9 cellular contexts compared by ENCODE assay signal in the genomic region with DNA sequence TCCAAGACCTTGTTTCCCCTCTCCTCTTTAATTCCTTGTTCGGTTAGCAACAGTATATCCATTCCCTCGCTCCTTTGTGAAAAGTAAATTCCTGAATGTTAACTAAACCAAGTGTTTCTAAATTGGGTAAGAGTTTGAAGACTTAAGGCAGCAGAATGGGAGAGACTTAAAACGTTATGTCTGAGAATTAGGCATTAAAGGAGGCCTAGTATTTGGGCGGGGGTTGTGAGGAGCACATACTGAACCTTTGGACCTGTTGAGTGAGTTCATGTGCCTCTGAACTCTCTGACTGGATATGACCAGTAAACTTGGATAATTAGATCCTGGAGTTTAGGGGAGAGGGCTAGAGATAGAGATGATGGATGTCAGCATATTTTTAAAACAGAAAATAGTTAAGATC. TPM values are rescaled to one million over a fixed set of nuclear protein-coding genes. Genes with fewer than 3 reads are reported as not detected.
DNase-seq lines count a peak whose midpoint lies in the region; ATAC-seq, FAIRE-seq and TF ChIP-seq lines count a peak whose summit lies in the region.
"Had no signal": no experiment of that assay in that cellular context is flagged by ENCODE, and none has a peak within 500 bp of the region (broad histone marks: within the 10 kb centered on the region; RNA-seq: fewer than 3 reads in every experiment).

No MANE protein-coding gene starts in this region.

- H3K27me3 ChIP-seq in HUES48 (ENCODE audit: control insufficient read depth, insufficient read depth, low read length) (no peaks in the 10 kb centered on the region), adipocyte (replicated peaks; ENCODE audit: control insufficient read depth, insufficient read depth, low read length) (no peaks in the 10 kb centered on the region)

- peaks cover 38% of the 10 kb centered on the region for H3K36me3 ChIP-seq in HUES48 (ENCODE audit: control insufficient read depth, insufficient read depth, low read length)
- H3K36me3 ChIP-seq in adipocyte (ENCODE audit: control insufficient read depth, insufficient read depth, low read length, severe bottlenecking), result peaks cover 19% of the 10 kb centered on the region
- H3K36me3 ChIP-seq in kidney (ENCODE audit: control insufficient read depth in 1 of 2, insufficient read depth in 2 of 2, low read length in 2 of 2), result no peaks in the 10 kb centered on the region

- no peaks in the 10 kb centered on the region for H3K9me3 ChIP-seq in HUES48 (ENCODE audit: control insufficient read depth, insufficient read depth, low read length)
- H3K9me3 ChIP-seq in adipocyte (ENCODE audit: control insufficient read depth, low read length), result no peaks in the 10 kb centered on the region
- no peaks in the 10 kb centered on the region for H3K9me3 ChIP-seq in kidney (ENCODE audit: control insufficient read depth in 1 of 2, low read length in 2 of 2)

- H3K4me1 ChIP-seq in HUES48 (ENCODE audit: control insufficient read depth, insufficient read depth, low read length) (peaks cover 22% of the 10 kb centered on the region), adipocyte (ENCODE audit: control insufficient read depth, insufficient read depth, low read length) (peaks cover 48% of the 10 kb centered on the region), kidney (ENCODE audit: control insufficient read depth in 1 of 2, insufficient read depth in 1 of 2, low read depth in 1 of 2, low read length in 2 of 2) (peaks cover 10% of the 10 kb centered on the region in 2 donors)

- H3K27ac ChIP-seq in HUES48 (ENCODE audit: low read depth, low read length) (no peak overlapping the region), kidney (ENCODE audit: low read depth in 2 of 2, low read length in 2 of 2) (peak overlapping the region in 1 of 2 donors; percentile 93), substantia nigra (ENCODE audit: low read depth, low read length, poor library complexity, severe bottlenecking) (peak overlapping the region; percentile 93)

- DNase-seq in adipocyte (ENCODE audit: low read depth) (peak; percentile 51), kidney (no peak), substantia nigra (lab: John Stamatoyannopoulos, UW) (no peak)
- DNase-seq: activated naive CD8-positive, alpha-beta T cell treated with anti-CD3 and anti-CD28 coated beads, Interleukin-2, amount 10 ng/mL, durations not matched to agents 7 days and 5 days; SW 1271 had no signal

- no peak for TF ChIP-seq CTCF in kidney (IDR thresholded peaks at IDR 0.05; ENCODE audit: borderline replicate concordance, extremely low read depth, insufficient read depth)

- intact Hi-C loops in kidney (cut with DNase I), result no loop called here

- H3K9ac ChIP-seq in HUES48 (ENCODE audit: low read depth, low read length) (peak overlapping the region; percentile 83), adipocyte (ENCODE audit: low read length) (peak overlapping the region; percentile 88), kidney (ENCODE audit: low read length in 2 of 2) (peak overlapping the region; percentile 44 to 83)

- ATAC-seq in GM19452 (IDR thresholded peaks at IDR 0.05; ENCODE audit: unreplicated experiment) (no peak), HG03432 (IDR thresholded peaks at IDR 0.05; ENCODE audit: unreplicated experiment) (no peak), HG03139 (IDR thresholded peaks at IDR 0.05; ENCODE audit: unreplicated experiment) (no peak)

- peak overlapping the region; percentile 99 for H3K4me3 ChIP-seq in HUES48 (ENCODE audit: low read depth, low read length)
- H3K4me3 ChIP-seq in adipocyte (ENCODE audit: low read length), result peak overlapping the region; percentile 92
- peak overlapping the region; percentile 97 to 98 for H3K4me3 ChIP-seq in kidney (ENCODE audit: low read length in 2 of 2)

- no peak for FAIRE-seq in kidney (lab: Jason Lieb, UNC)

RNA-seq across cellular contexts. Expression of gene MSMO1, which starts 1.2 kb away (rescaled TPM):
- 32.4 TPM for total RNA-seq in kidney
- 91.4 TPM for polyA plus RNA-seq in kidney (ENCODE audit: insufficient read depth, low read depth, low replicate concordance)

RNA-seq across cellular contexts. Expression of gene CPE, which starts 50.1 kb away (rescaled TPM):
- 87.7 TPM for total RNA-seq in kidney
- 24.2 TPM for polyA plus RNA-seq in kidney (ENCODE audit: insufficient read depth, low read depth, low replicate concordance)
- total RNA-seq: activated naive CD8-positive, alpha-beta T cell treated with anti-CD3 and anti-CD28 coated beads, Interleukin-2, amount 10 ng/mL, durations not matched to agents 7 days and 5 days had no signal
